2 cellular contexts compared by ENCODE assay signal in genomic region chr10:119533473-119533872, GRCh38.
TF ChIP-seq lines count a peak whose summit lies in the region.

No MANE protein-coding gene starts in this region.

TF ChIP-seq in HEK293, 187 proteins besides CTCF, POLR2A, EP300 and RAD21:
- TF ChIP-seq ZNF121 (tag by site-specific recombination; IDR thresholded peaks at IDR 0.05) = no peak
- 0 out of 2 replicates have a peak, but pooled peaks have one; percentile 6 for TF ChIP-seq GLIS1 (tag by site-specific recombination; IDR thresholded peaks at IDR 0.05)

TF ChIP-seq in K562, 482 proteins besides CTCF, POLR2A, EP300 and RAD21:
- TF ChIP-seq MEIS2 (IDR thresholded peaks at IDR 0.05; ENCODE audit: partially characterized antibody) = no peak
